Comparison of ENCODE assay signal across 10 cellular contexts in genomic region chr17:62819511-62820221, GRCh38. TPM values are rescaled to one million over a fixed set of nuclear protein-coding genes. Genes with fewer than 3 reads are reported as not detected.
DNase-seq lines count a peak whose midpoint lies in the region; ATAC-seq, FAIRE-seq and TF ChIP-seq lines count a peak whose summit lies in the region.
"Had no signal": no experiment of that assay in that cellular context is flagged by ENCODE, and none has a peak within 500 bp of the region (broad histone marks: within the 10 kb centered on the region; RNA-seq: fewer than 3 reads in every experiment).

No MANE protein-coding gene starts in this region.

- TF ChIP-seq POLR2A in HepG2 (IDR thresholded peaks at IDR 0.05; ENCODE audit: insufficient read depth in 1 of 2, low read depth in 2 of 2, low read length in 2 of 2): no peak

- FAIRE-seq in HepG2 (lab: Jason Lieb, UNC): peak; percentile 77
- FAIRE-seq: GM18507 had no signal

- 6% methylated on average over 12 of the region's 12 CpGs for WGBS in HepG2 (ENCODE audit: low lambda C conversion rate)

- H3K4me2 ChIP-seq in HepG2 (ENCODE audit: low read depth, low read length): no peak overlapping the region

- no peaks in the 10 kb centered on the region for H3K36me3 Mint-ChIP-seq in MCF 10A (ENCODE audit: insufficient read depth, unreplicated experiment)
- H3K36me3 Mint-ChIP-seq in type B pancreatic cell: no peaks in the 10 kb centered on the region
- peaks cover 0 to 5% (median 1%) of the 10 kb centered on the region in 3 donors for H3K36me3 Mint-ChIP-seq in naive thymus-derived CD8-positive, alpha-beta T cell
- no peaks in the 10 kb centered on the region for H3K36me3 Mint-ChIP-seq in activated CD8-positive, alpha-beta T cell treated with anti-CD3 and anti-CD28 coated beads for 36 hours (ENCODE audit: low read depth)
- H3K36me3 Mint-ChIP-seq: activated naive CD4-positive, alpha-beta T cell treated with anti-CD3 and anti-CD28 coated beads, Interleukin-2, amount 50 U/mL, for 72 hours had no signal

- no peaks in the 10 kb centered on the region for H4K20me1 ChIP-seq in HepG2 (ENCODE audit: insufficient read depth, low read length)

- TF ChIP-seq EP300 in HepG2 (IDR thresholded peaks at IDR 0.05; ENCODE audit: low read depth in 2 of 2, low read length in 2 of 2) (no peak), HepG2 (CRISPR knock-in tag; IDR thresholded peaks at IDR 0.05; ENCODE audit: borderline replicate concordance) (no peak)

- peaks cover 34% of the 10 kb centered on the region for H3K4me1 Mint-ChIP-seq in MCF 10A (ENCODE audit: insufficient read depth, unreplicated experiment)
- H3K4me1 Mint-ChIP-seq in type B pancreatic cell (ENCODE audit: unreplicated experiment): peaks cover 31% of the 10 kb centered on the region
- peaks cover 0 to 5% (median 5%) of the 10 kb centered on the region in 4 donors for H3K4me1 Mint-ChIP-seq in naive thymus-derived CD8-positive, alpha-beta T cell
- peaks cover 3% of the 10 kb centered on the region for H3K4me1 Mint-ChIP-seq in activated CD8-positive, alpha-beta T cell treated with anti-CD3 and anti-CD28 coated beads for 36 hours (ENCODE audit: low read depth)

- no peaks in the 10 kb centered on the region for H3K9me3 Mint-ChIP-seq in MCF 10A (ENCODE audit: unreplicated experiment)
- H3K9me3 Mint-ChIP-seq in type B pancreatic cell: peaks cover 6% of the 10 kb centered on the region
- peaks cover 0 to 4% (median 0%) of the 10 kb centered on the region in 9 donors for H3K9me3 Mint-ChIP-seq in naive thymus-derived CD8-positive, alpha-beta T cell
- no peaks in the 10 kb centered on the region for H3K9me3 Mint-ChIP-seq in activated CD8-positive, alpha-beta T cell treated with anti-CD3 and anti-CD28 coated beads for 36 hours
- H3K9me3 Mint-ChIP-seq: activated naive CD4-positive, alpha-beta T cell treated with anti-CD3 and anti-CD28 coated beads, Interleukin-2, amount 50 U/mL, for 72 hours had no signal

- TF ChIP-seq RAD21 in HepG2 (CRISPR knock-in tag; IDR thresholded peaks at IDR 0.05): no peak

- peaks cover 19% of the 10 kb centered on the region for H3K4me1 ChIP-seq in HepG2 (ENCODE audit: insufficient read depth, low read length)

- CTCF ChIA-PET in MCF 10A (lab: Yijun Ruan, JAX) (interaction anchor here (0.6 to 1.6 kb wide), 4 partner anchors 57 to 326 kb away, joined by 3 to 4 read pairs (median 4); no protein-coding TSS in a partner anchor), HepG2 (lab: Yijun Ruan, JAX; ENCODE audit: low intra/inter-chr PET ratio, low total read pairs) (no interaction called here)
- CTCF ChIA-PET in activated CD8-positive, alpha-beta T cell treated with anti-CD3 and anti-CD28 coated beads for 36 hours (lab: Charles Lee): no interaction called here

- no peaks in the 10 kb centered on the region for H3K36me3 ChIP-seq in HepG2 (replicated peaks in 1 of 2; ENCODE audit: control insufficient read depth in 1 of 2, insufficient read depth in 2 of 2, low read length in 2 of 2)

- in situ Hi-C loops in KBM-7 (cut with MboI; ENCODE audit: low pct_unique_long_range_greater_than_20kb, low sequenced_read_pairs) (no loop called here), HepG2 (cut with HindIII; ENCODE audit: extremely low pct_ligation_motif_present, low pct_unique_long_range_greater_than_20kb) (no loop called here)

- H3K27me3 ChIP-seq in HepG2 (ENCODE audit: control insufficient read depth in 1 of 2, insufficient read depth in 2 of 2, low read length in 2 of 2): peaks cover 0 to 15% of the 10 kb centered on the region in 2 experiments; a peak in 1 of 5 replicates

- H3K9ac ChIP-seq in HepG2 (ENCODE audit: insufficient read depth, low read depth, low read length): no peak overlapping the region

- no peaks in the 10 kb centered on the region for H3K9me3 ChIP-seq in HepG2 (ENCODE audit: low read length)

- TF ChIP-seq CTCF in AG09309 (IDR thresholded peaks at IDR 0.05; ENCODE audit: control insufficient read depth, insufficient read depth, low read depth, low read length, missing control alignments) (no peak), MCF 10A (IDR thresholded peaks at IDR 0.05; ENCODE audit: unreplicated experiment) (no peak), HepG2 (CRISPR knock-in tag; IDR thresholded peaks at IDR 0.05) (no peak), type B pancreatic cell (conservative IDR thresholded peaks at IDR 0.05) (no peak)
- no peak for TF ChIP-seq CTCF in activated CD8-positive, alpha-beta T cell treated with anti-CD3 and anti-CD28 coated beads for 36 hours (IDR thresholded peaks at IDR 0.05)

- POLR2A ChIA-PET in MCF 10A (lab: Yijun Ruan, JAX): interaction anchor here (0.9 to 3.5 kb wide), 12 partner anchors 15 to 151 kb away, joined by 3 to 22 read pairs (median 6); partner anchors contain the start of gene TANC2
- POLR2A ChIA-PET in HepG2 (lab: Yijun Ruan, JAX): no interaction called here
- POLR2A ChIA-PET in naive thymus-derived CD8-positive, alpha-beta T cell (lab: Charles Lee): no interaction called here
- POLR2A ChIA-PET in activated CD8-positive, alpha-beta T cell treated with anti-CD3 and anti-CD28 coated beads for 36 hours (lab: Charles Lee): no interaction called here

- H3K4me3 Mint-ChIP-seq in MCF 10A (ENCODE audit: unreplicated experiment): peak overlapping the region; percentile 50
- peak overlapping the region; percentile 69 for H3K4me3 Mint-ChIP-seq in type B pancreatic cell
- peak overlapping the region in 1 of 10 donors; percentile 20 for H3K4me3 Mint-ChIP-seq in naive thymus-derived CD8-positive, alpha-beta T cell
- no peak overlapping the region for H3K4me3 Mint-ChIP-seq in activated CD8-positive, alpha-beta T cell treated with anti-CD3 and anti-CD28 coated beads for 36 hours

- BruUV-seq in MCF 10A (replicated peaks; lab: Mats Ljungman, UMichigan) (no TSS peak), HepG2 (replicated peaks; lab: Mats Ljungman, UMichigan) (no TSS peak)

- H2AFZ ChIP-seq in HepG2 (ENCODE audit: low read length): no peak overlapping the region

- H3K79me2 ChIP-seq in HepG2 (ENCODE audit: insufficient read depth, low read length): no peaks in the 10 kb centered on the region

- H3K27ac ChIP-seq in HepG2 (ENCODE audit: extremely low read length, insufficient read depth, low read length): no peak overlapping the region

- peak; percentile 90 for DNase-seq in AG09309 (ENCODE audit: low read depth)
- DNase-seq in KBM-7: peak; percentile 50
- DNase-seq in MCF 10A (ENCODE audit: unreplicated experiment): peak; percentile 95
- peak; percentile 78 for DNase-seq in HepG2 (ENCODE audit: low spot score)
- DNase-seq in type B pancreatic cell (ENCODE audit: extremely low spot score, unreplicated experiment): peak; percentile 77
- no peak for DNase-seq in naive thymus-derived CD8-positive, alpha-beta T cell
- no peak for DNase-seq in activated CD8-positive, alpha-beta T cell treated with anti-CD3 and anti-CD28 coated beads for 36 hours

- H3K27ac Mint-ChIP-seq in MCF 10A (ENCODE audit: low read depth, unreplicated experiment) (peak overlapping the region; percentile 91), type B pancreatic cell (peak overlapping the region; percentile 89)
- H3K27ac Mint-ChIP-seq in naive thymus-derived CD8-positive, alpha-beta T cell: peak overlapping the region in 3 of 10 donors; percentile 16 to 55 (median 23)
- H3K27ac Mint-ChIP-seq in activated CD8-positive, alpha-beta T cell treated with anti-CD3 and anti-CD28 coated beads for 36 hours: no peak overlapping the region
- H3K27ac Mint-ChIP-seq: activated naive CD4-positive, alpha-beta T cell treated with anti-CD3 and anti-CD28 coated beads, Interleukin-2, amount 50 U/mL, for 72 hours had no signal

- no peaks in the 10 kb centered on the region for H3K27me3 Mint-ChIP-seq in MCF 10A (ENCODE audit: insufficient read depth, unreplicated experiment)
- H3K27me3 Mint-ChIP-seq in type B pancreatic cell: no peaks in the 10 kb centered on the region
- H3K27me3 Mint-ChIP-seq in naive thymus-derived CD8-positive, alpha-beta T cell: peaks cover 10 to 21% (median 12%) of the 10 kb centered on the region in 5 donors
- peaks cover 7% of the 10 kb centered on the region for H3K27me3 Mint-ChIP-seq in activated CD8-positive, alpha-beta T cell treated with anti-CD3 and anti-CD28 coated beads for 36 hours

- H3K4me3 ChIP-seq in AG09309 (ENCODE audit: control insufficient read depth, low read depth, low read length) (peak overlapping the region; percentile 14), HepG2 (replicated peaks in 1 of 3; ENCODE audit: insufficient read depth in 1 of 3, low read depth in 2 of 3, low read length in 3 of 3) (no peak overlapping the region)

- intact Hi-C loops in MCF 10A (cut with micrococcal nuclease) (loop anchor here (1.0 to 5.0 kb wide), 3 partner anchors 38 to 147 kb away; partner anchors contain the start of gene TANC2), HepG2 (cut with micrococcal nuclease; ENCODE audit: unreplicated experiment) (no loop called here)
- intact Hi-C loops in activated CD8-positive, alpha-beta T cell treated with anti-CD3 and anti-CD28 coated beads for 36 hours (cut with micrococcal nuclease): no loop called here

- ATAC-seq in HepG2 (peak; percentile 93), GM19455 (IDR thresholded peaks at IDR 0.05; ENCODE audit: unreplicated experiment) (no peak)
- no peak for ATAC-seq in naive thymus-derived CD8-positive, alpha-beta T cell
- no peak for ATAC-seq in activated CD8-positive, alpha-beta T cell treated with anti-CD3 and anti-CD28 coated beads for 36 hours

RNA-seq across cellular contexts. Expression of gene MARCHF10, which starts 11.6 kb away (rescaled TPM):
- total RNA-seq in MCF 10A (2022): not detected in 2 replicates
- not detected in 2 replicates for total RNA-seq in HepG2 (2016; rRNA removed; fragmentation: Illumina TruSeq; extraction: Trizol)
- not detected in 2 replicates for total RNA-seq in HepG2 (2016; cell fraction: cytosol; rRNA removed; fragmentation: Illumina TruSeq; extraction: Trizol; ENCODE audit: low read depth)
- total RNA-seq in HepG2 (2016; cell fraction: insoluble cytoplasmic fraction; rRNA removed; fragmentation: Illumina TruSeq; extraction: Trizol): not detected in 2 replicates
- not detected in 2 replicates for total RNA-seq in HepG2 (2016; cell fraction: membrane; rRNA removed; fragmentation: Illumina TruSeq; extraction: Trizol)
- not detected in 2 replicates for total RNA-seq in HepG2 (2016; cell fraction: nucleus; rRNA removed; fragmentation: Illumina TruSeq; extraction: Trizol)
- not detected in 2 replicates for polyA plus RNA-seq in HepG2 (2011; rRNA removed)
- polyA plus RNA-seq in HepG2 (2011; cell fraction: cytosol; rRNA removed): not detected in 2 replicates
- polyA plus RNA-seq in HepG2 (2011; cell fraction: nucleus; rRNA removed): not detected in 2 replicates
- polyA plus RNA-seq in HepG2 (2012): not detected in 2 replicates
- not detected in 2 replicates for polyA plus RNA-seq in HepG2 (2016; cell fraction: cytosol; fragmentation: Illumina TruSeq; extraction: Trizol; ENCODE audit: low read depth)
- not detected in 2 replicates for polyA plus RNA-seq in HepG2 (2016; cell fraction: insoluble cytoplasmic fraction; fragmentation: Illumina TruSeq; extraction: Trizol; ENCODE audit: low read depth)
- polyA plus RNA-seq in HepG2 (2016; cell fraction: membrane; fragmentation: Illumina TruSeq; extraction: Trizol; ENCODE audit: low read depth): not detected in 2 replicates
- polyA plus RNA-seq in HepG2 (2016; cell fraction: nucleus; fragmentation: Illumina TruSeq; extraction: Trizol; ENCODE audit: insufficient read depth, low read depth): not detected in 2 replicates
- polyA minus RNA-seq in HepG2 (2011; rRNA and poly(A)+ RNA removed; ENCODE audit: low replicate concordance): 0.19 TPM in 1 of 2 replicates, not detected in the other
- not detected in 2 replicates for polyA minus RNA-seq in HepG2 (2011; cell fraction: cytosol; rRNA and poly(A)+ RNA removed)
- polyA minus RNA-seq in HepG2 (2011; cell fraction: nucleus; rRNA and poly(A)+ RNA removed): not detected in 2 replicates
- not detected in 2 replicates for total RNA-seq in type B pancreatic cell (ENCODE audit: low replicate concordance)
- under 1 TPM; 0.42 to 0.69 TPM for total RNA-seq in naive thymus-derived CD8-positive, alpha-beta T cell
- polyA plus RNA-seq in naive thymus-derived CD8-positive, alpha-beta T cell: 1 to 10 TPM in 2 of 3 donors, under 1 TPM in 1; 0.64 to 1.7 (median 1.3) TPM
- not detected for total RNA-seq in activated CD8-positive, alpha-beta T cell treated with anti-CD3 and anti-CD28 coated beads for 36 hours
- total RNA-seq: activated naive CD4-positive, alpha-beta T cell treated with anti-CD3 and anti-CD28 coated beads, Interleukin-2, amount 50 U/mL, for 72 hours had no signal

Comparison
In these comparisons a context has a peak if more than half of its experiments do, and no peak if none do; other contexts are left out.
1. DNase-seq: peak in AG09309 (single experiment), KBM-7 (single experiment), MCF 10A (single experiment), HepG2 (single experiment) and type B pancreatic cell (single experiment); none in naive thymus-derived CD8-positive, alpha-beta T cell (0 of 10) and activated CD8-positive, alpha-beta T cell treated with anti-CD3 and anti-CD28 coated beads for 36 hours (single experiment).